In genomic region chr19:419721-420515, GRCh38 we compare ENCODE assay signal across 1 cellular context.
TF ChIP-seq lines count a peak whose summit lies in the region.

No MANE protein-coding gene starts in this region.

TF ChIP-seq in HepG2, 621 proteins besides CTCF, POLR2A, EP300 and RAD21:
- TF ChIP-seq ZNF773 (CRISPR knock-in tag; IDR thresholded peaks at IDR 0.05; ENCODE audit: borderline replicate concordance) (no peak), NFIC (IDR thresholded peaks at IDR 0.05; ENCODE audit: low read length) (no peak), NFIB (CRISPR knock-in tag; IDR thresholded peaks at IDR 0.05; ENCODE audit: borderline replicate concordance) (no peak), ZNF17 (CRISPR knock-in tag; IDR thresholded peaks at IDR 0.05) (no peak), ATM (IDR thresholded peaks at IDR 0.05; ENCODE audit: borderline replicate concordance) (no peak), SALL2 (CRISPR knock-in tag; IDR thresholded peaks at IDR 0.05) (no peak), ZNF496 (CRISPR knock-in tag; IDR thresholded peaks at IDR 0.05; ENCODE audit: insufficient replicate concordance) (no peak), ARHGAP35 (CRISPR knock-in tag; IDR thresholded peaks at IDR 0.05; ENCODE audit: borderline replicate concordance) (no peak)
